7 cellular contexts compared by ENCODE assay signal in genomic region chr19:43349813-43350212, GRCh38. TPM values are rescaled to one million over a fixed set of nuclear protein-coding genes. Genes with fewer than 3 reads are reported as not detected.
"Had no signal": no experiment of that assay in that cellular context is flagged by ENCODE, and none has a peak within 500 bp of the region (broad histone marks: within the 10 kb centered on the region; RNA-seq: fewer than 3 reads in every experiment).

No MANE protein-coding gene starts in this region.

RNA-seq across cellular contexts. Expression of gene CD177, which starts 3.7 kb away (rescaled TPM):
- total RNA-seq: chondrocyte, dermis blood vessel endothelial cell, mesothelial cell of epicardium, mucosa of gallbladder had no signal
- polyA plus RNA-seq: endothelial cell of umbilical vein, hepatocyte, immature natural killer cell had no signal
